Comparison of ENCODE assay signal across 29 cellular contexts in the genomic region with DNA sequence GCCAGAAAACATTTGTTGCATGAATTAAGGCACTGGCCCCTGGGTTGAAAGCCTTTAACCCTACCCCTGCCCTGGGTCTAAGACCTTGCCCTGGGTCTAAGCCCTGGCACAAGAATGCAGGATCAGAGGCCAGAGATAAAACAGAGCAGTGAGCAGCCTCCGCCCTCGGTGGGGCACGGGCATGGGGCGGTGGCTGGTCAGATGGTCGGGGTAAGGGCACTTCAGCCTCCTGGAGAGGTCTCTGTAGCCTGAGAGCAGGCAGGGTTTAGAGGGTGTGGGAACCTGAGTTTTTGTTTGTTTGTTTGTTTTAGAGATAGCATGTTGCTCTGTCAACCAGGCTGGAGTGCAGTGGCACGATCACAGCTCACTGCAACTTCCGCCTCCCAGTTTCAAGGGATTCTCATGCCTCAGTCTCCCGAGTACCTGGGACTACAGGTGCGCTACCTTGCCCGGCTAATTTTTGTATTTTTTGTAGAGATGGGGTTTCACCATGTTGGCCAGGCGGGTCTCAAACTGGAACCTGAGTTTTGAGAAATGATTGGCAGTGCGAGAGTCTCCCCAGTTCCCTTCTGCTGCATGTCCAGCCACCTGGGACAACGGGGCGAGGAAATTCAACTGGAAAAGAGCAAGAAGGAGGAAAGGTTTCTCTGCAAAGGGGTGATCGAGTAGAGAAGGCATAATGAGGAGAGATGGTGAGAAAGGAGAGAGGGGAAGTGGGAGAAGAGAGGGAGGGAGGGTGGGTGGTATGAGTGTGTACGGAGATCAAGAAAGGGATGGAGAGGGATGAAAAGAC. TPM values are rescaled to one million over a fixed set of nuclear protein-coding genes. Genes with fewer than 3 reads are reported as not detected.
DNase-seq lines count a peak whose midpoint lies in the region; ATAC-seq, FAIRE-seq and TF ChIP-seq lines count a peak whose summit lies in the region.
"Had no signal": no experiment of that assay in that cellular context is flagged by ENCODE, and none has a peak within 500 bp of the region (broad histone marks: within the 10 kb centered on the region; RNA-seq: fewer than 3 reads in every experiment).

No MANE protein-coding gene starts in this region.

- H3K36me3 ChIP-seq in bronchial epithelial cell (ENCODE audit: control insufficient read depth, insufficient read depth, low read length) (peaks cover 8% of the 10 kb centered on the region), liver (ENCODE audit: control insufficient read depth in 4 of 4, insufficient read depth in 3 of 4, low read depth in 1 of 4, low read length in 3 of 4) (no peaks in the 10 kb centered on the region), GM23248 (ENCODE audit: low read depth) (no peaks in the 10 kb centered on the region)
- H3K36me3 ChIP-seq: gastrocnemius medialis, MG63, pancreas, SJCRH30 had no signal

- TF ChIP-seq CTCF in bronchial epithelial cell (IDR thresholded peaks at IDR 0.05; ENCODE audit: insufficient read depth, low read length, severe bottlenecking) = no peak
- no peak for TF ChIP-seq CTCF in liver (IDR thresholded peaks at IDR 0.05; ENCODE audit: low read depth, low read length, missing input control)

- peaks cover 16% of the 10 kb centered on the region for H3K36me3 Mint-ChIP-seq in stimulated activated effector memory CD8-positive, alpha-beta T cell treated with anti-CD3 and anti-CD28 coated beads, Interleukin-12 subunit alpha, Interleukin-12 subunit beta, amount 100 ng/mL, for 72 hours
- peaks cover 11% of the 10 kb centered on the region for H3K36me3 Mint-ChIP-seq in activated CD4-positive, alpha-beta T cell treated with anti-CD3 and anti-CD28 coated beads, Interleukin-2, amount 10 ng/mL, durations not matched to agents 24 days and 14 days (ENCODE audit: low read depth)
- H3K36me3 Mint-ChIP-seq: CD14-positive monocyte; naive thymus-derived CD8-positive, alpha-beta T cell had no signal

- H3K4me1 ChIP-seq in liver (ENCODE audit: control insufficient read depth in 4 of 4, insufficient read depth in 4 of 4, low read length in 3 of 4) = peaks cover 0 to 43% (median 28%) of the 10 kb centered on the region in 4 donors
- H3K4me1 ChIP-seq in GM23248 (ENCODE audit: insufficient read depth) = peaks cover 9% of the 10 kb centered on the region; the same call in 1 of the 2 replicates
- H3K4me1 ChIP-seq: pancreas, SJCRH30 had no signal

- no peaks in the 10 kb centered on the region for H3K9me3 Mint-ChIP-seq in stimulated activated effector memory CD8-positive, alpha-beta T cell treated with anti-CD3 and anti-CD28 coated beads, Interleukin-12 subunit alpha, Interleukin-12 subunit beta, amount 100 ng/mL, for 72 hours
- H3K9me3 Mint-ChIP-seq in activated CD4-positive, alpha-beta T cell treated with anti-CD3 and anti-CD28 coated beads, Interleukin-2, amount 10 ng/mL, durations not matched to agents 24 days and 14 days = no peaks in the 10 kb centered on the region
- H3K9me3 Mint-ChIP-seq: naive thymus-derived CD8-positive, alpha-beta T cell had no signal

- peak; percentile 54 for DNase-seq in SW480 (ENCODE audit: low spot score)
- peak; percentile 71 for DNase-seq in bronchial epithelial cell (ENCODE audit: low read depth)
- DNase-seq in stimulated activated effector memory CD8-positive, alpha-beta T cell treated with anti-CD3 and anti-CD28 coated beads, Interleukin-12 subunit alpha, Interleukin-12 subunit beta, amount 100 ng/mL, for 72 hours (ENCODE audit: low spot score in 2 of 2) = no peak
- no peak for DNase-seq in GM23248
- no peak for DNase-seq in activated CD4-positive, alpha-beta T cell treated with anti-CD3 and anti-CD28 coated beads, Interleukin-2, amount 10 ng/mL, durations not matched to agents 24 days and 14 days
- no peak for DNase-seq in NCI-H1436 (lab: John Stamatoyannopoulos, UW)
- DNase-seq: activated CD8-positive, alpha-beta memory T cell treated with anti-CD3 and anti-CD28 coated beads, Interleukin-2, amount 50 U/mL, for 48 hours; activated gamma-delta T cell; caudate nucleus; dorsolateral prefrontal cortex; gastrocnemius medialis; H9; mesendoderm; MG63; naive thymus-derived CD8-positive, alpha-beta T cell; NCI-H1417 treated with DMSO at 0.1 percent for 48 hours; NCI-H2107; NCI-H510A treated with DMSO at 0.1 percent for 48 hours; pancreas; SJCRH30; T-helper 1 cell had no signal

- H3K27ac Mint-ChIP-seq in stimulated activated effector memory CD8-positive, alpha-beta T cell treated with anti-CD3 and anti-CD28 coated beads, Interleukin-12 subunit alpha, Interleukin-12 subunit beta, amount 100 ng/mL, for 72 hours = peak overlapping the region; percentile 14
- H3K27ac Mint-ChIP-seq in activated CD4-positive, alpha-beta T cell treated with anti-CD3 and anti-CD28 coated beads, Interleukin-2, amount 10 ng/mL, durations not matched to agents 24 days and 14 days = no peak overlapping the region
- H3K27ac Mint-ChIP-seq: CD14-positive monocyte had no signal

- H3K4me2 ChIP-seq in GM23248 (ENCODE audit: unreplicated experiment) = no peak overlapping the region

- no peak overlapping the region for H3K4me3 Mint-ChIP-seq in stimulated activated effector memory CD8-positive, alpha-beta T cell treated with anti-CD3 and anti-CD28 coated beads, Interleukin-12 subunit alpha, Interleukin-12 subunit beta, amount 100 ng/mL, for 72 hours
- no peak overlapping the region for H3K4me3 Mint-ChIP-seq in activated CD4-positive, alpha-beta T cell treated with anti-CD3 and anti-CD28 coated beads, Interleukin-2, amount 10 ng/mL, durations not matched to agents 24 days and 14 days
- H3K4me3 Mint-ChIP-seq: CD14-positive monocyte; naive thymus-derived CD8-positive, alpha-beta T cell had no signal

- H3K27ac ChIP-seq in liver (ENCODE audit: low read depth in 1 of 2, low read length in 2 of 2) = peak overlapping the region; percentile 41 to 62
- H3K27ac ChIP-seq in GM23248 = no peak overlapping the region
- H3K27ac ChIP-seq: dorsolateral prefrontal cortex, gastrocnemius medialis, pancreas, SJCRH30, VCaP had no signal

- no peak overlapping the region for H2AFZ ChIP-seq in GM23248

- no peaks in the 10 kb centered on the region for H3K9me3 ChIP-seq in liver (ENCODE audit: control insufficient read depth in 4 of 4, low read length in 3 of 4)
- no peaks in the 10 kb centered on the region for H3K9me3 ChIP-seq in GM23248 (ENCODE audit: low read depth)
- H3K9me3 ChIP-seq: gastrocnemius medialis, MG63, pancreas, SJCRH30 had no signal

- no peaks in the 10 kb centered on the region for H3K27me3 ChIP-seq in bronchial epithelial cell (ENCODE audit: control insufficient read depth, insufficient read depth, low read length)
- no peaks in the 10 kb centered on the region for H3K27me3 ChIP-seq in liver (ENCODE audit: control insufficient read depth in 4 of 4, insufficient read depth in 4 of 4, low read length in 3 of 4)
- no peaks in the 10 kb centered on the region for H3K27me3 ChIP-seq in GM23248 (replicated peaks; ENCODE audit: insufficient read depth)
- H3K27me3 ChIP-seq: dorsolateral prefrontal cortex, gastrocnemius medialis, MG63, pancreas, SJCRH30 had no signal

- no peaks in the 10 kb centered on the region for H3K27me3 Mint-ChIP-seq in activated CD4-positive, alpha-beta T cell treated with anti-CD3 and anti-CD28 coated beads, Interleukin-2, amount 10 ng/mL, durations not matched to agents 24 days and 14 days
- H3K27me3 Mint-ChIP-seq: naive thymus-derived CD8-positive, alpha-beta T cell had no signal

- intact Hi-C loops in activated CD4-positive, alpha-beta T cell treated with anti-CD3 and anti-CD28 coated beads, Interleukin-2, amount 10 ng/mL, durations not matched to agents 24 days and 14 days (cut with micrococcal nuclease) = no loop called here

- peaks cover 37% of the 10 kb centered on the region for H3F3A ChIP-seq in GM23248 (ENCODE audit: insufficient read depth)

- H4K20me1 ChIP-seq in GM23248 (ENCODE audit: insufficient read depth) = no peaks in the 10 kb centered on the region

- H3K9ac ChIP-seq in liver (ENCODE audit: low read depth in 1 of 2, low read length in 2 of 2) (no peak overlapping the region), GM23248 (no peak overlapping the region)

- 62% methylated on average over 16 of the region's 16 CpGs for WGBS in liver
- WGBS in GM23248 (ENCODE audit: low coverage in 1 of 2, low lambda C conversion rate in 2 of 2, missing lambda C conversion rate in 2 of 2), 2 experiments = 87 to 89% methylated on average over 15 to 16 of the region's 16 CpGs

- no peak for ATAC-seq in stimulated activated effector memory CD8-positive, alpha-beta T cell treated with anti-CD3 and anti-CD28 coated beads, Interleukin-12 subunit alpha, Interleukin-12 subunit beta, amount 100 ng/mL, for 72 hours
- no peak for ATAC-seq in GM18870 (IDR thresholded peaks at IDR 0.05; ENCODE audit: unreplicated experiment)
- ATAC-seq: gastrocnemius medialis; naive thymus-derived CD8-positive, alpha-beta T cell; Panc1; pancreas had no signal

- in situ Hi-C loops in GM23248 (cut with MboI) = no loop called here

- H3K4me3 ChIP-seq in bronchial epithelial cell (ENCODE audit: low read depth, low read length) = no peak overlapping the region
- H3K4me3 ChIP-seq in liver (ENCODE audit: low read depth in 1 of 3, low read length in 3 of 3) = no peak overlapping the region
- no peak overlapping the region for H3K4me3 ChIP-seq in GM23248
- H3K4me3 ChIP-seq: dorsolateral prefrontal cortex, gastrocnemius medialis, MG63, pancreas, SJCRH30 had no signal

- no peak for FAIRE-seq in bronchial epithelial cell (lab: Jason Lieb, UNC)
- FAIRE-seq: D721Med, pancreas had no signal

- TF ChIP-seq RAD21 in liver (IDR thresholded peaks at IDR 0.05) = peak; percentile 20 to 40

- peaks cover 28% of the 10 kb centered on the region for H3K4me1 Mint-ChIP-seq in stimulated activated effector memory CD8-positive, alpha-beta T cell treated with anti-CD3 and anti-CD28 coated beads, Interleukin-12 subunit alpha, Interleukin-12 subunit beta, amount 100 ng/mL, for 72 hours
- peaks cover 27% of the 10 kb centered on the region for H3K4me1 Mint-ChIP-seq in activated CD4-positive, alpha-beta T cell treated with anti-CD3 and anti-CD28 coated beads, Interleukin-2, amount 10 ng/mL, durations not matched to agents 24 days and 14 days
- H3K4me1 Mint-ChIP-seq: CD14-positive monocyte had no signal

- no peaks in the 10 kb centered on the region for H3K79me2 ChIP-seq in GM23248 (ENCODE audit: insufficient read depth)

- no peaks in the 10 kb centered on the region for H3K9me2 ChIP-seq in GM23248 (ENCODE audit: insufficient read depth)

RNA-seq across cellular contexts. Expression of gene TNS4, which starts 27.7 kb away (rescaled TPM):
- total RNA-seq in bronchial epithelial cell (22.0 and 27.1 TPM in 2 replicates), liver (under 1 TPM in 1 of 2 donors, not detected in 1; 0.08 TPM)
- polyA plus RNA-seq in liver (not detected), GM23248 (2016; fragmentation: Nextera tagmentation; extraction: Ambion mirVana) (0.20 and 0.44 TPM in 2 replicates)
- not detected in 2 replicates for total RNA-seq in GM23248 (2014; rRNA removed; shearing (Covaris generic))
- 13.1 and 16.8 TPM in 2 replicates for total RNA-seq in activated CD4-positive, alpha-beta T cell treated with anti-CD3 and anti-CD28 coated beads, Interleukin-2, amount 10 ng/mL, durations not matched to agents 24 days and 14 days
- total RNA-seq: dorsolateral prefrontal cortex; kidney epithelial cell; naive thymus-derived CD8-positive, alpha-beta T cell; SJCRH30 had no signal
- polyA plus RNA-seq: CD14-positive monocyte; naive thymus-derived CD8-positive, alpha-beta T cell; pancreas; right cardiac atrium had no signal

RNA-seq across cellular contexts. Expression of gene IGFBP4, which starts 30.5 kb away (rescaled TPM):
- total RNA-seq in bronchial epithelial cell (17.3 and 21.9 TPM in 2 replicates), liver (100 to 1,000 TPM in 1 of 2 donors, 10 to 100 TPM in 1; 74.1 to 297 TPM)
- polyA plus RNA-seq in liver (100 to 1,000 TPM; 179 to 649 TPM), GM23248 (2016; fragmentation: Nextera tagmentation; extraction: Ambion mirVana) (1,209 and 1,277 TPM in 2 replicates)
- 361 and 408 TPM in 2 replicates for total RNA-seq in GM23248 (2014; rRNA removed; shearing (Covaris generic))
- total RNA-seq in activated CD4-positive, alpha-beta T cell treated with anti-CD3 and anti-CD28 coated beads, Interleukin-2, amount 10 ng/mL, durations not matched to agents 24 days and 14 days = 113 and 117 TPM in 2 replicates

RNA-seq across cellular contexts. Expression of gene TOP2A, which starts 56.1 kb away (rescaled TPM):
- total RNA-seq in bronchial epithelial cell (0.79 and 2.0 TPM in 2 replicates), liver (100 to 1,000 TPM in 1 of 2 donors, under 1 TPM in 1; 0.08 to 102 TPM)
- polyA plus RNA-seq in liver (1 to 10 TPM; 1.9 to 5.2 TPM), GM23248 (2016; fragmentation: Nextera tagmentation; extraction: Ambion mirVana) (39.6 and 47.0 TPM in 2 replicates)
- 71.4 and 75.8 TPM in 2 replicates for total RNA-seq in GM23248 (2014; rRNA removed; shearing (Covaris generic))
- 189 and 194 TPM in 2 replicates for total RNA-seq in activated CD4-positive, alpha-beta T cell treated with anti-CD3 and anti-CD28 coated beads, Interleukin-2, amount 10 ng/mL, durations not matched to agents 24 days and 14 days

Comparison
In these comparisons a context has a peak if more than half of its experiments do, and no peak if none do; other contexts are left out.
1. DNase-seq: peak in SW480 (single experiment) and bronchial epithelial cell (single experiment); none in stimulated activated effector memory CD8-positive, alpha-beta T cell treated with anti-CD3 and anti-CD28 coated beads, Interleukin-12 subunit alpha, Interleukin-12 subunit beta, amount 100 ng/mL, for 72 hours (0 of 2), GM23248 (single experiment), activated CD4-positive, alpha-beta T cell treated with anti-CD3 and anti-CD28 coated beads, Interleukin-2, amount 10 ng/mL, durations not matched to agents 24 days and 14 days (single experiment) and NCI-H1436 (single experiment).
2. RNA of gene TNS4, which starts 27.7 kb away (total RNA-seq): 22.0 to 27.1 TPM in bronchial epithelial cell and 13.1 to 16.8 TPM in activated CD4-positive, alpha-beta T cell treated with anti-CD3 and anti-CD28 coated beads, Interleukin-2, amount 10 ng/mL, durations not matched to agents 24 days and 14 days; 0.08 TPM in liver and not detected in GM23248; every median in the first group is over 10 times any median in the second.